ENCODE assay signal across 20 cellular contexts in the genomic region with DNA sequence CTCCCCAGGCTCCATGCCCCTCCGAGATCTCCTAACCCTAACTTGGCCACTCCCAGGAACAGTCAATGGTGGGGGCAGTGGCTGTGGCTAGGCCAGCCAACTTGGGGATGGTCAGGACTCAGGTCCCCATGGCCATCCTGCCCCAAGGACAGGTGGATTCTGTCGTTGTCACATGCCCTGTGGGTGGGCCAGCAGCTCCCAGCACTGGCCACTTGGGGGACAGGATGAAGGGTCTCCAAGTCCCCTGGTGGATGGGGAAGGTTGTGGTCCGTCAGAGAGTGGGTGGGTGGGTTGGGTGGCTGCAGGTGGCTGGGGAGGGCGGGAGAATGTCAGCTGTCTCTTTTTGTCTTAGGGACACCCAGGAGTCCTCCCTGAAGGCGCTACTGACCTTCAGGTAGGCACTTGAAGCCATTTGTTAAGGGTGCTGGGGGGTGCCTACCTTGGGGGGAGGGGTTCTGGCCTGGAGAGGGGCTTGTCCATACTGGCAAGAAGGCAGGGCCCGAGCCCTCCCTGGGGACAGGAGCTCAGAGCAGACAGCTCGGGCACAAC. TPM values are rescaled to one million over a fixed set of nuclear protein-coding genes. Genes with fewer than 3 reads are reported as not detected.
"Had no signal": no experiment of that assay in that cellular context is flagged by ENCODE, and none has a peak within 500 bp of the region (broad histone marks: within the 10 kb centered on the region; RNA-seq: fewer than 3 reads in every experiment).

No MANE protein-coding gene starts in this region.

- H3K4me3 ChIP-seq: body of pancreas, cardiac muscle cell, left lung, lung, prostate gland, tibial artery had no signal

- H3K27ac Mint-ChIP-seq: activated naive CD4-positive, alpha-beta T cell treated with anti-CD3 and anti-CD28 coated beads for 36 hours; activated naive CD8-positive, alpha-beta T cell treated with anti-CD3 and anti-CD28 coated beads, Interleukin-2, amount 50 U/mL, for 24 hours; activated T-cell treated with anti-CD3 and anti-CD28 coated beads, Interleukin-2, amount 50 U/mL, for 72 hours; stimulated activated effector memory CD8-positive, alpha-beta T cell treated with anti-CD3 and anti-CD28 coated beads, Interleukin-12 subunit alpha, Interleukin-12 subunit beta, amount 100 ng/mL, for 72 hours; stimulated activated naive CD8-positive, alpha-beta T cell treated with anti-CD3 and anti-CD28 coated beads, Interleukin-15, amount 100 ng/mL, for 72 hours had no signal

- ATAC-seq: left lung had no signal

- H3K9me3 Mint-ChIP-seq: activated naive CD4-positive, alpha-beta T cell treated with anti-CD3 and anti-CD28 coated beads for 36 hours; activated naive CD8-positive, alpha-beta T cell treated with anti-CD3 and anti-CD28 coated beads, Interleukin-2, amount 50 U/mL, for 24 hours; activated T-cell treated with anti-CD3 and anti-CD28 coated beads, Interleukin-2, amount 50 U/mL, for 72 hours; naive thymus-derived CD4-positive, alpha-beta T cell; neural crest cell; stimulated activated effector memory CD8-positive, alpha-beta T cell treated with anti-CD3 and anti-CD28 coated beads, Interleukin-12 subunit alpha, Interleukin-12 subunit beta, amount 100 ng/mL, for 72 hours; stimulated activated naive CD8-positive, alpha-beta T cell treated with anti-CD3 and anti-CD28 coated beads, Interleukin-15, amount 100 ng/mL, for 72 hours had no signal

- H3K36me3 Mint-ChIP-seq: naive thymus-derived CD4-positive, alpha-beta T cell; stimulated activated effector memory CD8-positive, alpha-beta T cell treated with anti-CD3 and anti-CD28 coated beads, Interleukin-12 subunit alpha, Interleukin-12 subunit beta, amount 100 ng/mL, for 72 hours had no signal

- H3K4me3 Mint-ChIP-seq: activated naive CD4-positive, alpha-beta T cell treated with anti-CD3 and anti-CD28 coated beads for 36 hours; activated naive CD8-positive, alpha-beta T cell treated with anti-CD3 and anti-CD28 coated beads, Interleukin-2, amount 50 U/mL, for 24 hours; stimulated activated effector memory CD8-positive, alpha-beta T cell treated with anti-CD3 and anti-CD28 coated beads, Interleukin-12 subunit alpha, Interleukin-12 subunit beta, amount 100 ng/mL, for 72 hours; stimulated activated naive CD8-positive, alpha-beta T cell treated with anti-CD3 and anti-CD28 coated beads, Interleukin-15, amount 100 ng/mL, for 72 hours had no signal

- FAIRE-seq: endometrium, keratinocyte had no signal

- H3K4me1 ChIP-seq: prostate gland had no signal

- DNase-seq: activated CD4-positive, alpha-beta T cell treated with anti-CD3 and anti-CD28 coated beads for 4 hours; activated CD4-positive, CD25-positive, alpha-beta regulatory T cell; activated effector memory CD4-positive, alpha-beta T cell treated with Interleukin-2 at 50 U/mL for 16 hours; cortex of kidney; left lung; naive thymus-derived CD4-positive, alpha-beta T cell; T-helper 9 cell; tibial artery had no signal

- H3K27ac ChIP-seq: cardiac muscle cell, left lung, prostate gland, tibial artery had no signal

- H3K9me3 ChIP-seq: body of pancreas, left lung, prostate gland, tibial artery had no signal

- H3K36me3 ChIP-seq: cardiac muscle cell, left lung, prostate gland, tibial artery had no signal

- H3K4me1 Mint-ChIP-seq: stimulated activated effector memory CD8-positive, alpha-beta T cell treated with anti-CD3 and anti-CD28 coated beads, Interleukin-12 subunit alpha, Interleukin-12 subunit beta, amount 100 ng/mL, for 72 hours; stimulated activated naive CD8-positive, alpha-beta T cell treated with anti-CD3 and anti-CD28 coated beads, Interleukin-15, amount 100 ng/mL, for 72 hours had no signal

RNA-seq across cellular contexts. Expression of a gene that starts 5.5 kb away (rescaled TPM):
- total RNA-seq: activated naive CD4-positive, alpha-beta T cell treated with anti-CD3 and anti-CD28 coated beads for 36 hours had no signal
- polyA plus RNA-seq: naive thymus-derived CD4-positive, alpha-beta T cell had no signal
